8 cellular contexts compared by ENCODE assay signal in genomic region chr10:2839081-2839725, GRCh38.
DNase-seq lines count a peak whose midpoint lies in the region; ATAC-seq and TF ChIP-seq lines count a peak whose summit lies in the region.

No MANE protein-coding gene starts in this region.

- intact Hi-C loops in stomach (cut with DNase I; ENCODE audit: low total_unique reads) = no loop called here

- H3K27ac ChIP-seq in AG04450 (ENCODE audit: low read depth, low read length) (no peak overlapping the region), stomach (no peak overlapping the region)

- H3K27ac Mint-ChIP-seq in activated naive CD4-positive, alpha-beta T cell treated with anti-CD3 and anti-CD28 coated beads, Interleukin-2, amount 50 U/mL, for 72 hours = no peak overlapping the region

- H3K4me3 ChIP-seq in AG04450 (ENCODE audit: low read depth, low read length) (no peak overlapping the region), stomach (no peak overlapping the region)

- POLR2A ChIA-PET in AG04450 (lab: Yijun Ruan, JAX) = no interaction called here

- no peaks in the 10 kb centered on the region for H3K36me3 Mint-ChIP-seq in activated naive CD4-positive, alpha-beta T cell treated with anti-CD3 and anti-CD28 coated beads, Interleukin-2, amount 50 U/mL, for 72 hours

- H3K9me3 Mint-ChIP-seq in activated naive CD4-positive, alpha-beta T cell treated with anti-CD3 and anti-CD28 coated beads, Interleukin-2, amount 50 U/mL, for 72 hours = no peaks in the 10 kb centered on the region

- TF ChIP-seq CTCF in AG04450 (IDR thresholded peaks at IDR 0.05; ENCODE audit: low read depth, low read length) (peak; percentile 49), GM13976 (IDR thresholded peaks at IDR 0.05; ENCODE audit: borderline replicate concordance, control extremely low read depth, extremely low read depth, insufficient read depth, missing control alignments) (peak; percentile 27), stomach (IDR thresholded peaks at IDR 0.05) (peak in 4 of 7 experiments; percentile 8 to 32 (median 28))

- H3K4me1 ChIP-seq in stomach = no peaks in the 10 kb centered on the region

- H3K36me3 ChIP-seq in stomach = no peaks in the 10 kb centered on the region

- WGBS in stomach, 5 donors = 51 to 56% (median 55%) methylated on average over 16 of the region's 16 CpGs

- no peak for TF ChIP-seq POLR2A in stomach (IDR thresholded peaks at IDR 0.05)

- H3K27me3 ChIP-seq in AG04450 (ENCODE audit: control insufficient read depth, insufficient read depth, low read length) (no peaks in the 10 kb centered on the region), stomach (peaks cover 0 to 9% (median 0%) of the 10 kb centered on the region in 3 donors)

- TF ChIP-seq EP300 in stomach (IDR thresholded peaks at IDR 0.05) = no peak

- peak; percentile 36 to 64 for ATAC-seq in activated naive CD4-positive, alpha-beta T cell treated with anti-CD3 and anti-CD28 coated beads, Interleukin-2, amount 50 U/mL, for 72 hours
- no peak for ATAC-seq in HG03139 (IDR thresholded peaks at IDR 0.05; ENCODE audit: unreplicated experiment)

- CTCF ChIA-PET in AG04450 (lab: Charles Lee) = interaction anchor here (0.6 to 2.5 kb wide), 5 partner anchors 139 to 206 kb away, joined by 3 to 18 read pairs (median 4); no protein-coding TSS in a partner anchor

- peaks cover 5% of the 10 kb centered on the region for H3K9me3 ChIP-seq in AG04450 (ENCODE audit: control insufficient read depth, insufficient read depth, low read length)
- no peaks in the 10 kb centered on the region for H3K9me3 ChIP-seq in stomach

- in situ Hi-C loops in GM13976 (cut with MboI; ENCODE audit: low sequenced_read_pairs, unreplicated experiment) = no loop called here

- no peak for DNase-seq in AG04450 (ENCODE audit: low read depth, low spot score)
- peak; percentile 44 for DNase-seq in GM13976 (ENCODE audit: low spot score)
- DNase-seq in NCI-H2171 (lab: John Stamatoyannopoulos, UW) = peak; percentile 1
- peak in 1 of 2 donors; percentile 44 for DNase-seq in activated naive CD4-positive, alpha-beta T cell treated with anti-CD3 and anti-CD28 coated beads, Interleukin-2, amount 50 U/mL, for 72 hours (ENCODE audit: low spot score in 2 of 2)
- peak; percentile 76 for DNase-seq in islet precursor cell
- no peak for DNase-seq in stomach
- DNase-seq in DMS79 (lab: John Stamatoyannopoulos, UW) = no peak

Comparison
In these comparisons a context has a peak if more than half of its experiments do, and no peak if none do; other contexts are left out.
1. DNase-seq: peak in GM13976 (single experiment), NCI-H2171 (single experiment) and islet precursor cell (single experiment); none in AG04450 (single experiment), stomach (single experiment) and DMS79 (single experiment).
2. Peak in every context shown above with its lines, with median percentiles within 50 percentile points of each other: CTCF ChIP-seq.